ENCODE assay signal across 8 cellular contexts in genomic region chr10:43304687-43305333, GRCh38. TPM values are rescaled to one million over a fixed set of nuclear protein-coding genes. Genes with fewer than 3 reads are reported as not detected.
A peak's percentile ranks its signal among the peaks of the same experiment; 100 is the strongest.
DNase-seq lines count a peak whose midpoint lies in the region; ATAC-seq and TF ChIP-seq lines count a peak whose summit lies in the region.

No MANE protein-coding gene starts in this region.

- peak overlapping the region; percentile 62 for H3K4me3 Mint-ChIP-seq in endothelial cell (ENCODE audit: unreplicated experiment)

- peaks cover 37% of the 10 kb centered on the region for H3K4me1 Mint-ChIP-seq in endothelial cell (ENCODE audit: unreplicated experiment)

- no peak for TF ChIP-seq CTCF in endothelial cell (IDR thresholded peaks at IDR 0.05; ENCODE audit: unreplicated experiment)

- peak overlapping the region; percentile 25 for H3K4me3 ChIP-seq in mesodermal cell (ENCODE audit: extremely low read depth, insufficient read depth, low read length, poor library complexity, severe bottlenecking)

- no peak overlapping the region for H3K27ac Mint-ChIP-seq in endothelial cell (ENCODE audit: unreplicated experiment)

- no peaks in the 10 kb centered on the region for H3K9me3 Mint-ChIP-seq in endothelial cell (ENCODE audit: unreplicated experiment)

- H3K27ac ChIP-seq in mesodermal cell (ENCODE audit: low read depth, low read length, severe bottlenecking) = no peak overlapping the region

- H3K9me3 ChIP-seq in mesodermal cell (ENCODE audit: control insufficient read depth, low read length) = peaks cover 4% of the 10 kb centered on the region

- no peaks in the 10 kb centered on the region for H3K36me3 Mint-ChIP-seq in endothelial cell (ENCODE audit: low read depth, unreplicated experiment)

- no peaks in the 10 kb centered on the region for H3K36me3 ChIP-seq in mesodermal cell (ENCODE audit: control insufficient read depth, insufficient read depth, low read length)

- DNase-seq in DMS114 treated with DMSO at 0.1 percent for 48 hours (lab: John Stamatoyannopoulos, UW; ENCODE audit: unreplicated experiment) (peak; percentile 56), NAMALWA (ENCODE audit: low spot score) (peak; percentile 45), endothelial cell (ENCODE audit: low spot score) (peak; percentile 56), SHP77 treated with DMSO at 0.1 percent for 48 hours (lab: John Stamatoyannopoulos, UW) (no peak)
- DNase-seq in activated CD8-positive, alpha-beta memory T cell treated with anti-CD3 and anti-CD28 coated beads for 4 hours (ENCODE audit: low read depth in 2 of 2) = peak; percentile 42 to 47
- DNase-seq in stimulated activated CD8-positive, alpha-beta memory T cell treated with anti-CD3 and anti-CD28 coated beads, Interleukin-12 subunit alpha, Interleukin-12 subunit beta, amount 100 ng/mL, for 1 hour (ENCODE audit: low read depth) = peak; percentile 51

- WGBS in mesodermal cell (ENCODE audit: insufficient coverage in 2 of 2), 2 experiments = 4 to 10% methylated on average over 23 to 24 of the region's 42 CpGs

- no peak for ATAC-seq in HG02870 (IDR thresholded peaks at IDR 0.05; ENCODE audit: unreplicated experiment)

- H3K27me3 Mint-ChIP-seq in endothelial cell (ENCODE audit: unreplicated experiment) = peaks cover 8% of the 10 kb centered on the region

- peaks cover 9% of the 10 kb centered on the region for H3K4me1 ChIP-seq in mesodermal cell (ENCODE audit: control insufficient read depth, insufficient read depth, low read length, poor library complexity, severe bottlenecking)

RNA-seq across cellular contexts. Expression of gene RASGEF1A, which starts 37.9 kb away (rescaled TPM):
- total RNA-seq in endothelial cell (ENCODE audit: unreplicated experiment) = 1.3 TPM
- polyA plus RNA-seq in mesodermal cell (2013, experiment 1 of 2) = 6.6 TPM
- 5.3 TPM for polyA plus RNA-seq in mesodermal cell (2013, experiment 2 of 2)
